Comparison of ENCODE assay signal across 1 cellular context in the genomic region with DNA sequence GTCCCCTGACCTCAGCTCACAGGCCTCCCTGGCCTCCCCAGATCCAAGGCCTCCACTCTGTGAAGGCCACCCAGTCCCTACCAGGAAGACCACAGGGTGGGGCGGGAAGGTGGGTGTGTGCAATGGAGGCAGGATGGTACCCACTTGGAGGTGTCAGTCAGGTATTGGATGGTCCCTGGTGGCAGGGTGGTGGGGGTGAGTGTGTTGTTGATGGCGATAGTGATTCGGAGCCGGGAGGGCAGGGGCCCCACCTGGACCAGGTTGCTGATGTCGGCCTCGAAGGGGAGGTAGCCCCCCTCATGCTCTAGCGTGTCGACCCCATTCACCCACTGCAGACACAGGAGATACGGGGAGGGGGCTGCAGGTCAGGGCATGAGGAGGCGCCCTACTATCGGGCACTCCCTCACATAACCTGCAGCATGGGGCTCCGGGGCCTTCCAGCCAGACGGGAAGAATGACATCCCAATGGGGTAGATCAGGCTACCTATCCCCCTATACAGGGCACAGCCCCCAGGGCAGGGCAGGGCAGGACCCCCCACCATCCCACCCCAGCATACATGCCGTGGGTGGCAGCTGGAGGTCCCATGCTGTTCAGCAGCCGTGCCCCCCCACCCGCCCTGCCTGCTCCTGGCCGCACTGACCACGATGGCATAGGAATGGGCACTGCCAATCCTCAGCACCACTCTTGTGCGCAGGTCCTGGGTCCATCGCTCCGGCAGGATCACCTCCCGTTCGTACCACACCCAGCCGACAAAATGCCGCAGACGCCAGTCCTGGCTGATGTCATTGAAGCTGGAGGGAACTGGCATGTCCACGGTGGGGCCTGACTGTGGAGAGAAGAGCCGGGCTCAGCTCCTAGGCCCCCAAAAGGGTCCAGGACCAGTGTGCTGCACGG.
TF ChIP-seq lines count a peak whose summit lies in the region.

No MANE protein-coding gene starts in this region.

TF ChIP-seq in GM12878, 131 proteins besides CTCF, POLR2A, EP300 and RAD21 (continued from another document):
- TF ChIP-seq, protein P1, sequence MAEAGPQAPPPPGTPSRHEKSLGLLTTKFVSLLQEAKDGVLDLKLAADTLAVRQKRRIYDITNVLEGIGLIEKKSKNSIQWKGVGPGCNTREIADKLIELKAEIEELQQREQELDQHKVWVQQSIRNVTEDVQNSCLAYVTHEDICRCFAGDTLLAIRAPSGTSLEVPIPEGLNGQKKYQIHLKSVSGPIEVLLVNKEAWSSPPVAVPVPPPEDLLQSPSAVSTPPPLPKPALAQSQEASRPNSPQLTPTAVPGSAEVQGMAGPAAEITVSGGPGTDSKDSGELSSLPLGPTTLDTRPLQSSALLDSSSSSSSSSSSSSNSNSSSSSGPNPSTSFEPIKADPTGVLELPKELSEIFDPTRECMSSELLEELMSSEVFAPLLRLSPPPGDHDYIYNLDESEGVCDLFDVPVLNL (IDR thresholded peaks at IDR 0.05; ENCODE audit: low read depth, low read length) = no peak
- TF ChIP-seq, protein P2, sequence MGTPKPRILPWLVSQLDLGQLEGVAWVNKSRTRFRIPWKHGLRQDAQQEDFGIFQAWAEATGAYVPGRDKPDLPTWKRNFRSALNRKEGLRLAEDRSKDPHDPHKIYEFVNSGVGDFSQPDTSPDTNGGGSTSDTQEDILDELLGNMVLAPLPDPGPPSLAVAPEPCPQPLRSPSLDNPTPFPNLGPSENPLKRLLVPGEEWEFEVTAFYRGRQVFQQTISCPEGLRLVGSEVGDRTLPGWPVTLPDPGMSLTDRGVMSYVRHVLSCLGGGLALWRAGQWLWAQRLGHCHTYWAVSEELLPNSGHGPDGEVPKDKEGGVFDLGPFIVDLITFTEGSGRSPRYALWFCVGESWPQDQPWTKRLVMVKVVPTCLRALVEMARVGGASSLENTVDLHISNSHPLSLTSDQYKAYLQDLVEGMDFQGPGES (IDR thresholded peaks at IDR 0.05) = no peak
- no peak for TF ChIP-seq ELK1 (IDR thresholded peaks at IDR 0.05; ENCODE audit: low read depth, low read length)
TF ChIP-seq in GM12878: peak in this region for 0.
